In genomic region chr20:1758765-1759164, GRCh38 we compare ENCODE assay signal across 13 cellular contexts.
DNase-seq lines count a peak whose midpoint lies in the region; ATAC-seq and TF ChIP-seq lines count a peak whose summit lies in the region.
"Had no signal": no experiment of that assay in that cellular context is flagged by ENCODE, and none has a peak within 500 bp of the region (broad histone marks: within the 10 kb centered on the region; RNA-seq: fewer than 3 reads in every experiment).

No MANE protein-coding gene starts in this region.

- no peak for ATAC-seq in HG03520 (IDR thresholded peaks at IDR 0.05; ENCODE audit: unreplicated experiment)
- ATAC-seq: A549 had no signal

- no CpG with 5 or more reads among the region's 2 CpGs for WGBS in mesenchymal stem cell
- 90% methylated on average over 2 of the region's 2 CpGs for WGBS in prostate gland

- no peaks in the 10 kb centered on the region for H3K36me3 ChIP-seq in duodenal mucosa (ENCODE audit: control insufficient read depth in 1 of 2, insufficient read depth in 2 of 2, low read length in 2 of 2)
- H3K36me3 ChIP-seq in mesenchymal stem cell (ENCODE audit: control insufficient read depth in 1 of 2, insufficient read depth in 2 of 2, low read depth in 1 of 2, low read length in 2 of 2): no peaks in the 10 kb centered on the region
- H3K36me3 ChIP-seq in neural cell (ENCODE audit: insufficient read depth, low read length): no peaks in the 10 kb centered on the region
- H3K36me3 ChIP-seq in prostate gland: no peaks in the 10 kb centered on the region
- H3K36me3 ChIP-seq in vagina: no peaks in the 10 kb centered on the region
- H3K36me3 ChIP-seq: BE2C, HAP-1 had no signal

- H3K4me1 ChIP-seq in duodenal mucosa (ENCODE audit: control insufficient read depth in 1 of 2, insufficient read depth in 2 of 2, low read length in 2 of 2): peaks cover 21 to 23% of the 10 kb centered on the region in 2 donors
- H3K4me1 ChIP-seq in mesenchymal stem cell (ENCODE audit: control insufficient read depth, insufficient read depth, low read depth, low read length): peaks cover 4% of the 10 kb centered on the region
- no peaks in the 10 kb centered on the region for H3K4me1 ChIP-seq in prostate gland (replicated peaks)
- no peaks in the 10 kb centered on the region for H3K4me1 ChIP-seq in vagina
- H3K4me1 ChIP-seq: BE2C had no signal

- TF ChIP-seq CTCF in neural cell (IDR thresholded peaks at IDR 0.05; ENCODE audit: poor library complexity, severe bottlenecking): no peak
- no peak for TF ChIP-seq CTCF in prostate gland (IDR thresholded peaks at IDR 0.05)
- TF ChIP-seq CTCF in vagina (IDR thresholded peaks at IDR 0.05): no peak

- TF ChIP-seq RAD21 in neural cell (conservative IDR thresholded peaks at IDR 0.05): no peak

- H3K18ac ChIP-seq in mesenchymal stem cell (ENCODE audit: low read depth in 1 of 2, low read length in 2 of 2): no peak overlapping the region

- H3K4me3 ChIP-seq in duodenal mucosa (ENCODE audit: low read depth in 1 of 2, low read length in 2 of 2) (no peak overlapping the region), mesenchymal stem cell (ENCODE audit: insufficient read depth in 1 of 2, low read depth in 1 of 2, low read length in 2 of 2) (no peak overlapping the region), neural cell (ENCODE audit: low read length) (peak overlapping the region; percentile 11), prostate gland (no peak overlapping the region), vagina (no peak overlapping the region)
- H3K4me3 ChIP-seq: A549, HAP-1 had no signal

- no peaks in the 10 kb centered on the region for H3F3A ChIP-seq in neural cell (ENCODE audit: insufficient read depth, low read length, poor library complexity, severe bottlenecking)

- H4K91ac ChIP-seq in mesenchymal stem cell (ENCODE audit: low read length): no peak overlapping the region

- no peak overlapping the region for H2AK5ac ChIP-seq in mesenchymal stem cell (ENCODE audit: low read length, severe bottlenecking)

- H4K8ac ChIP-seq in mesenchymal stem cell (ENCODE audit: low read length): no peak overlapping the region

- no peak overlapping the region for H2BK5ac ChIP-seq in mesenchymal stem cell (ENCODE audit: low read depth, low read length, poor library complexity, severe bottlenecking)

- H2BK120ac ChIP-seq in mesenchymal stem cell (ENCODE audit: low read depth, low read length): no peak overlapping the region

- H2AFZ ChIP-seq in mesenchymal stem cell (ENCODE audit: low read depth, low read length) (no peak overlapping the region), neural cell (ENCODE audit: low read depth, low read length) (no peak overlapping the region)

- intact Hi-C loops in prostate gland (cut with DNase I): no loop called here
- intact Hi-C loops in vagina (cut with DNase I): no loop called here

- H3K79me2 ChIP-seq in neural cell (replicated peaks; ENCODE audit: insufficient read depth, low read length): no peaks in the 10 kb centered on the region

- H3K27ac ChIP-seq in duodenal mucosa (ENCODE audit: low read depth, low read length) (peak overlapping the region; percentile 55), mesenchymal stem cell (ENCODE audit: low read length, poor library complexity, severe bottlenecking) (peak overlapping the region; percentile 64), neural cell (ENCODE audit: low read length) (no peak overlapping the region), prostate gland (no peak overlapping the region), vagina (no peak overlapping the region)
- H3K27ac ChIP-seq: A549, C4-2B had no signal

- H4K20me1 ChIP-seq in neural cell (ENCODE audit: insufficient read depth): no peaks in the 10 kb centered on the region

- no peak for TF ChIP-seq EP300 in neural cell (conservative IDR thresholded peaks at IDR 0.05; ENCODE audit: poor library complexity, severe bottlenecking)

- no peak for TF ChIP-seq POLR2A in prostate gland (IDR thresholded peaks at IDR 0.05)
- TF ChIP-seq POLR2A in vagina (IDR thresholded peaks at IDR 0.05): no peak

- no peak overlapping the region for H2BK12ac ChIP-seq in mesenchymal stem cell (ENCODE audit: low read length in 2 of 2)

- H3K9ac ChIP-seq in duodenal mucosa (ENCODE audit: low read depth in 1 of 2, low read length in 2 of 2) (no peak overlapping the region), mesenchymal stem cell (ENCODE audit: low read length) (no peak overlapping the region), neural cell (ENCODE audit: low read length) (no peak overlapping the region)

- no peak overlapping the region for H3K23ac ChIP-seq in mesenchymal stem cell (ENCODE audit: low read length in 2 of 2)

- no peak overlapping the region for H3K4ac ChIP-seq in mesenchymal stem cell (ENCODE audit: low read depth in 1 of 2, low read length in 2 of 2)

- H3K27me3 ChIP-seq in duodenal mucosa (ENCODE audit: control insufficient read depth in 1 of 2, insufficient read depth in 2 of 2, low read length in 2 of 2) (no peaks in the 10 kb centered on the region), mesenchymal stem cell (ENCODE audit: control insufficient read depth in 1 of 2, insufficient read depth in 1 of 2, low read length in 2 of 2) (no peaks in the 10 kb centered on the region), neural cell (ENCODE audit: insufficient read depth, low read depth, low read length) (no peaks in the 10 kb centered on the region), prostate gland (replicated peaks; ENCODE audit: insufficient read depth) (no peaks in the 10 kb centered on the region), vagina (no peaks in the 10 kb centered on the region)
- H3K27me3 ChIP-seq: BE2C had no signal

- H3K4me2 ChIP-seq in mesenchymal stem cell (ENCODE audit: low read length, poor library complexity, severe bottlenecking): no peak overlapping the region
- no peak overlapping the region for H3K4me2 ChIP-seq in neural cell (ENCODE audit: low read length)
- H3K4me2 ChIP-seq: A549 had no signal

- no peaks in the 10 kb centered on the region for H3K9me3 ChIP-seq in duodenal mucosa (ENCODE audit: control insufficient read depth in 1 of 2, low read length in 2 of 2)
- no peaks in the 10 kb centered on the region for H3K9me3 ChIP-seq in mesenchymal stem cell (ENCODE audit: control insufficient read depth, low read length)
- no peaks in the 10 kb centered on the region for H3K9me3 ChIP-seq in neural cell (ENCODE audit: low read length)
- H3K9me3 ChIP-seq in prostate gland: no peaks in the 10 kb centered on the region
- H3K9me3 ChIP-seq in vagina: no peaks in the 10 kb centered on the region
- H3K9me3 ChIP-seq: A549, BE2C, HAP-1 had no signal

- no peak overlapping the region for H2BK15ac ChIP-seq in mesenchymal stem cell (ENCODE audit: low read depth, poor library complexity, severe bottlenecking)

- DNase-seq in mesenchymal stem cell: no peak
- no peak for DNase-seq in stimulated activated CD4-positive, alpha-beta T cell treated with anti-CD3 and anti-CD28 coated beads, Interleukin-15, amount 100 ng/mL, for 24 hours
- DNase-seq in prostate gland (ENCODE audit: low spot score): no peak
- no peak for DNase-seq in vagina (ENCODE audit: extremely low spot score in 2 of 2)
- DNase-seq: BE2C; CD4-positive, alpha-beta memory T cell; DMS79 had no signal

- no peaks in the 10 kb centered on the region for H3K9me2 ChIP-seq in neural cell (ENCODE audit: insufficient read depth, low read length)

- H3K79me1 ChIP-seq in mesenchymal stem cell (replicated peaks; ENCODE audit: low read length, poor library complexity, severe bottlenecking): no peaks in the 10 kb centered on the region

- no peak overlapping the region for H3K14ac ChIP-seq in mesenchymal stem cell (ENCODE audit: low read length in 2 of 2)

TF ChIP-seq in neural cell, 6 proteins besides CTCF, POLR2A, EP300 and RAD21:
- TF ChIP-seq POLR2AphosphoS5 (IDR thresholded peaks at IDR 0.05) (no peak), EZH2 (IDR thresholded peaks at IDR 0.05; ENCODE audit: borderline replicate concordance, insufficient read depth, low read length, poor library complexity, severe bottlenecking) (no peak)

Comparison
In these comparisons a context has a peak if more than half of its experiments do, and no peak if none do; other contexts are left out.
1. H3K27ac ChIP-seq: peak in duodenal mucosa (single experiment) and mesenchymal stem cell (single experiment); none in neural cell (single experiment), prostate gland (0 of 2) and vagina (single experiment).